Comparison of ENCODE assay signal across 1 cellular context in the genomic region with DNA sequence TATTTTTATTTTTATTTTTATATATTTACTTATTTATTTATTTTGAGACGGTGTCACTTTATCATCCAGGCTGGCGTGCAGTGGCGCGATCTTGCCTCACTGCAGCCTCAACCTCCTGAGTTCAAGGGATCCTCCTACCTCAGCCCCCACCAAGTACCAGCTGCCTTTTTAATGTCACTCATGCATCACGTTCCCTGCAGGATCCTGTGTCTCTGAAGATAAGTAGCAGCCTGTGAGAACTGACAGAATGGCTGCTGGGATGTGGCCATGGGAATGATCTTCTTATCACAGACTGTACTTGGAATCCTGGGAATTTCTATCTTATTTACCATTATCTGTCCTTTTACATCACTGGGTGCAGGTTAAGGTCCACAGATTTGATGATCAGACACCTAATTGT.
TF ChIP-seq lines count a peak whose summit lies in the region.

No MANE protein-coding gene starts in this region.

TF ChIP-seq in WTC11, 78 proteins besides CTCF, POLR2A, EP300 and RAD21 (continued from another document):
- TF ChIP-seq, protein P1, sequence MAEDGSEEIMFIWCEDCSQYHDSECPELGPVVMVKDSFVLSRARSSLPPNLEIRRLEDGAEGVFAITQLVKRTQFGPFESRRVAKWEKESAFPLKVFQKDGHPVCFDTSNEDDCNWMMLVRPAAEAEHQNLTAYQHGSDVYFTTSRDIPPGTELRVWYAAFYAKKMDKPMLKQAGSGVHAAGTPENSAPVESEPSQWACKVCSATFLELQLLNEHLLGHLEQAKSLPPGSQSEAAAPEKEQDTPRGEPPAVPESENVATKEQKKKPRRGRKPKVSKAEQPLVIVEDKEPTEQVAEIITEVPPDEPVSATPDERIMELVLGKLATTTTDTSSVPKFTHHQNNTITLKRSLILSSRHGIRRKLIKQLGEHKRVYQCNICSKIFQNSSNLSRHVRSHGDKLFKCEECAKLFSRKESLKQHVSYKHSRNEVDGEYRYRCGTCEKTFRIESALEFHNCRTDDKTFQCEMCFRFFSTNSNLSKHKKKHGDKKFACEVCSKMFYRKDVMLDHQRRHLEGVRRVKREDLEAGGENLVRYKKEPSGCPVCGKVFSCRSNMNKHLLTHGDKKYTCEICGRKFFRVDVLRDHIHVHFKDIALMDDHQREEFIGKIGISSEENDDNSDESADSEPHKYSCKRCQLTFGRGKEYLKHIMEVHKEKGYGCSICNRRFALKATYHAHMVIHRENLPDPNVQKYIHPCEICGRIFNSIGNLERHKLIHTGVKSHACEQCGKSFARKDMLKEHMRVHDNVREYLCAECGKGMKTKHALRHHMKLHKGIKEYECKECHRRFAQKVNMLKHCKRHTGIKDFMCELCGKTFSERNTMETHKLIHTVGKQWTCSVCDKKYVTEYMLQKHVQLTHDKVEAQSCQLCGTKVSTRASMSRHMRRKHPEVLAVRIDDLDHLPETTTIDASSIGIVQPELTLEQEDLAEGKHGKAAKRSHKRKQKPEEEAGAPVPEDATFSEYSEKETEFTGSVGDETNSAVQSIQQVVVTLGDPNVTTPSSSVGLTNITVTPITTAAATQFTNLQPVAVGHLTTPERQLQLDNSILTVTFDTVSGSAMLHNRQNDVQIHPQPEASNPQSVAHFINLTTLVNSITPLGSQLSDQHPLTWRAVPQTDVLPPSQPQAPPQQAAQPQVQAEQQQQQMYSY (CRISPR knock-in tag; IDR thresholded peaks at IDR 0.05), result no peak
- TF ChIP-seq TCF7 (CRISPR knock-in tag; IDR thresholded peaks at IDR 0.05; ENCODE audit: low read depth) (no peak), CREB1 (CRISPR knock-in tag; IDR thresholded peaks at IDR 0.05) (no peak), NR3C1 (CRISPR knock-in tag; conservative IDR thresholded peaks at IDR 0.05; ENCODE audit: low read depth) (no peak), HMGA2 (CRISPR knock-in tag; IDR thresholded peaks at IDR 0.05) (no peak), KAT7 (CRISPR knock-in tag; IDR thresholded peaks at IDR 0.05; ENCODE audit: borderline replicate concordance) (no peak), SP1 (CRISPR knock-in tag; conservative IDR thresholded peaks at IDR 0.05) (no peak)
- TF ChIP-seq, protein P2, sequence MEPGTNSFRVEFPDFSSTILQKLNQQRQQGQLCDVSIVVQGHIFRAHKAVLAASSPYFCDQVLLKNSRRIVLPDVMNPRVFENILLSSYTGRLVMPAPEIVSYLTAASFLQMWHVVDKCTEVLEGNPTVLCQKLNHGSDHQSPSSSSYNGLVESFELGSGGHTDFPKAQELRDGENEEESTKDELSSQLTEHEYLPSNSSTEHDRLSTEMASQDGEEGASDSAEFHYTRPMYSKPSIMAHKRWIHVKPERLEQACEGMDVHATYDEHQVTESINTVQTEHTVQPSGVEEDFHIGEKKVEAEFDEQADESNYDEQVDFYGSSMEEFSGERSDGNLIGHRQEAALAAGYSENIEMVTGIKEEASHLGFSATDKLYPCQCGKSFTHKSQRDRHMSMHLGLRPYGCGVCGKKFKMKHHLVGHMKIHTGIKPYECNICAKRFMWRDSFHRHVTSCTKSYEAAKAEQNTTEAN (CRISPR knock-in tag; IDR thresholded peaks at IDR 0.05), result no peak
- TF ChIP-seq, protein P3, sequence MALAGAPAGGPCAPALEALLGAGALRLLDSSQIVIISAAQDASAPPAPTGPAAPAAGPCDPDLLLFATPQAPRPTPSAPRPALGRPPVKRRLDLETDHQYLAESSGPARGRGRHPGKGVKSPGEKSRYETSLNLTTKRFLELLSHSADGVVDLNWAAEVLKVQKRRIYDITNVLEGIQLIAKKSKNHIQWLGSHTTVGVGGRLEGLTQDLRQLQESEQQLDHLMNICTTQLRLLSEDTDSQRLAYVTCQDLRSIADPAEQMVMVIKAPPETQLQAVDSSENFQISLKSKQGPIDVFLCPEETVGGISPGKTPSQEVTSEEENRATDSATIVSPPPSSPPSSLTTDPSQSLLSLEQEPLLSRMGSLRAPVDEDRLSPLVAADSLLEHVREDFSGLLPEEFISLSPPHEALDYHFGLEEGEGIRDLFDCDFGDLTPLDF (CRISPR knock-in tag; IDR thresholded peaks at IDR 0.05), result no peak
